Comparison of ENCODE assay signal across 9 cellular contexts in genomic region chr17:45784293-45784582, GRCh38. TPM values are rescaled to one million over a fixed set of nuclear protein-coding genes. Genes with fewer than 3 reads are reported as not detected.
DNase-seq lines count a peak whose midpoint lies in the region; ATAC-seq, FAIRE-seq and TF ChIP-seq lines count a peak whose summit lies in the region.
"Had no signal": no experiment of that assay in that cellular context is flagged by ENCODE, and none has a peak within 500 bp of the region (broad histone marks: within the 10 kb centered on the region; RNA-seq: fewer than 3 reads in every experiment).

Gene CRHR1 (plus strand): TSS chr17:45784320. CDS start chr17:45784545, 225 bp downstream.

- no peak for TF ChIP-seq POLR2A in esophagus squamous epithelium (IDR thresholded peaks at IDR 0.05)

- no peak within 1 kb of the TSS for H3K27ac Mint-ChIP-seq in CD14-positive monocyte

- H3K27me3 ChIP-seq in SJCRH30 = peaks cover 37% of the 10 kb centered on the region
- H3K27me3 ChIP-seq in esophagus squamous epithelium = peaks cover 16 to 100% (median 27%) of the 10 kb centered on the region in 4 donors
- peaks cover 0 to 7% (median 0%) of the 10 kb centered on the region in 4 donors for H3K27me3 ChIP-seq in pancreas

- H3K4me3 Mint-ChIP-seq in CD14-positive monocyte = peak within 1 kb of the TSS; percentile 53 to 87

- no peaks in the 10 kb centered on the region for H3K36me3 ChIP-seq in SJCRH30
- no peaks in the 10 kb centered on the region for H3K36me3 ChIP-seq in esophagus squamous epithelium
- no peaks in the 10 kb centered on the region for H3K36me3 ChIP-seq in pancreas

- H3K27ac ChIP-seq in SJCRH30 = no peak within 1 kb of the TSS
- H3K27ac ChIP-seq in esophagus squamous epithelium = no peak within 1 kb of the TSS
- no peak within 1 kb of the TSS for H3K27ac ChIP-seq in pancreas

- no peak for DNase-seq in CD14-positive monocyte (ENCODE audit: low spot score)
- DNase-seq in SJCRH30 = no peak
- DNase-seq in esophagus squamous epithelium (lab: John Stamatoyannopoulos, UW) = no peak
- peak in 1 of 6 donors; percentile 83 for DNase-seq in pancreas
- DNase-seq in A172 (ENCODE audit: low spot score) = no peak
- no peak for DNase-seq in NAMALWA (ENCODE audit: low spot score)
- DNase-seq in inferior parietal cortex (ENCODE audit: extremely low spot score) = no peak

- H3K27me3 Mint-ChIP-seq in CD14-positive monocyte (ENCODE audit: low read depth in 3 of 3) = peaks cover 79 to 96% (median 85%) of the 10 kb centered on the region in 3 donors

- no CpG with 5 or more reads among the region's 41 CpGs for whole genome bisulfite sequencing in esophagus squamous epithelium, 2 donors
- 0 to 1% methylated on average over 25 to 41 of the region's 41 CpGs for WGBS in pancreas, 2 donors

- no peaks in the 10 kb centered on the region for H3K9me3 ChIP-seq in SJCRH30 (replicated peaks)
- H3K9me3 ChIP-seq in esophagus squamous epithelium = no peaks in the 10 kb centered on the region
- no peaks in the 10 kb centered on the region for H3K9me3 ChIP-seq in pancreas

- ATAC-seq in pancreas (peak in 3 of 4 donors; percentile 4 to 40 (median 35)), GM18870 (IDR thresholded peaks at IDR 0.05; ENCODE audit: unreplicated experiment) (no peak)

- H3K9me3 Mint-ChIP-seq in CD14-positive monocyte = peaks cover 0 to 9% (median 2%) of the 10 kb centered on the region in 7 donors

- FAIRE-seq in pancreas (lab: Jason Lieb, UNC) = no peak

- intact Hi-C loops in CD14-positive monocyte (cut with micrococcal nuclease) = no loop called here
- intact Hi-C loops in esophagus squamous epithelium (cut with DNase I) = no loop called here
- intact Hi-C loops in pancreas (cut with DNase I) = no loop called here

- no peaks in the 10 kb centered on the region for H3K36me3 Mint-ChIP-seq in CD14-positive monocyte

- no peak for TF ChIP-seq CTCF in CD14-positive monocyte (IDR thresholded peaks at IDR 0.05)
- TF ChIP-seq CTCF in esophagus squamous epithelium (IDR thresholded peaks at IDR 0.05) = no peak
- TF ChIP-seq CTCF in pancreas (IDR thresholded peaks at IDR 0.05) = no peak

- H3K4me1 Mint-ChIP-seq in CD14-positive monocyte = peaks cover 7% of the 10 kb centered on the region

- H3K4me3 ChIP-seq in SJCRH30 (peak within 1 kb of the TSS; percentile 55), esophagus squamous epithelium (peak within 1 kb of the TSS; percentile 23 to 69 (median 42)), pancreas (peak within 1 kb of the TSS; percentile 13 to 50 (median 28))

- no peaks in the 10 kb centered on the region for H3K4me1 ChIP-seq in SJCRH30
- peaks cover 15 to 26% (median 21%) of the 10 kb centered on the region in 3 donors for H3K4me1 ChIP-seq in esophagus squamous epithelium
- H3K4me1 ChIP-seq in pancreas = peaks cover 0 to 18% (median 15%) of the 10 kb centered on the region in 3 donors

RNA-seq across cellular contexts. Expression of gene CRHR1, which starts in this region (rescaled TPM):
- polyA plus RNA-seq in CD14-positive monocyte (not detected), pancreas (not detected)
- not detected in 2 replicates for total RNA-seq in SJCRH30 (2014; rRNA removed; shearing (Covaris generic))
- total RNA-seq in esophagus squamous epithelium (not detected), pancreas (under 1 TPM in 2 of 6 donors, not detected in 4; 0.13 to 0.31 TPM)
- 0.05 and 0.10 TPM in 2 replicates for total RNA-seq in A172 (2014; rRNA removed; shearing (Covaris generic))
- total RNA-seq: mononuclear cell had no signal

Comparison
In these comparisons a context has a peak if more than half of its experiments do, and no peak if none do; other contexts are left out.
1. Peak in ATAC-seq and H3K4me3 ChIP-seq in pancreas; RNA of the gene not detected or under 1 TPM.